In genomic region chr18:24300703-24301102, GRCh38 we compare ENCODE assay signal across 24 cellular contexts.
"Had no signal": no experiment of that assay in that cellular context is flagged by ENCODE, and none has a peak within 500 bp of the region (broad histone marks: within the 10 kb centered on the region; RNA-seq: fewer than 3 reads in every experiment).

No MANE protein-coding gene starts in this region.

- H3K4me3 ChIP-seq: colonic mucosa, esophagus squamous epithelium, left ventricle myocardium inferior, lower lobe of right lung, mucosa of descending colon, pancreas, right lobe of liver, smooth muscle cell, suprapubic skin, transverse colon, upper lobe of right lung, uterus had no signal

- H3K4me1 ChIP-seq: colonic mucosa, esophagus squamous epithelium, left ventricle myocardium inferior, lower lobe of right lung, pancreas, right lobe of liver, suprapubic skin, transverse colon, upper lobe of right lung, uterus had no signal

- H3K27ac ChIP-seq: colonic mucosa, esophagus squamous epithelium, left ventricle myocardium inferior, lower lobe of right lung, neutrophil, pancreas, right lobe of liver, suprapubic skin, transverse colon, upper lobe of right lung, uterus had no signal

- H3K36me3 ChIP-seq: colonic mucosa, pancreas, right lobe of liver, transverse colon, upper lobe of right lung had no signal

- ATAC-seq: left colon; lower lobe of right lung; mucosa of descending colon; natural killer cell treated with Interleukin-12 subunit alpha and Interleukin-12 subunit beta and Interleukin-15 and Interleukin-18, amount 100 ng/mL, for 72 hours; pancreas; right lobe of liver; stimulated activated naive CD8-positive, alpha-beta T cell treated with anti-CD3 and anti-CD28 coated beads, Interleukin-15, amount 100 ng/mL, for 72 hours; upper lobe of right lung had no signal

- H3K27me3 ChIP-seq: colonic mucosa, esophagus squamous epithelium, neutrophil, pancreas, right lobe of liver, suprapubic skin, transverse colon, upper lobe of right lung, uterus had no signal

- DNase-seq: colonic mucosa; effector CD8-positive, alpha-beta T cell; endodermal cell; esophagus squamous epithelium; left colon; left ventricle myocardium inferior; lower lobe of right lung; mucosa of descending colon; naive B cell; pancreas; right lobe of liver; stimulated activated CD4-positive, alpha-beta T cell treated with anti-CD3 and anti-CD28 coated beads, Interleukin-12 subunit alpha, Interleukin-12 subunit beta, amount 100 ng/mL, for 4 hours; stimulated activated CD4-positive, alpha-beta T cell treated with anti-CD3 and anti-CD28 coated beads, Interleukin-1b, Interleukin-23, amount 100 ng/mL, for 48 hours; stimulated activated CD4-positive, alpha-beta T cell treated with anti-CD3 and anti-CD28 coated beads, Interleukin-4, amount 100 ng/mL, for 1 hour; stimulated activated CD8-positive, alpha-beta memory T cell treated with anti-CD3 and anti-CD28 coated beads, Interleukin-4, amount 100 ng/mL, for 48 hours; stimulated activated naive CD4-positive, alpha-beta T cell; stimulated activated naive CD8-positive, alpha-beta T cell treated with anti-CD3 and anti-CD28 coated beads, Interleukin-15, amount 100 ng/mL, for 72 hours; transverse colon; upper lobe of right lung; uterus had no signal

- H3K9me3 ChIP-seq: colonic mucosa, esophagus squamous epithelium, left ventricle myocardium inferior, lower lobe of right lung, mucosa of descending colon, neutrophil, pancreas, right lobe of liver, suprapubic skin, transverse colon, upper lobe of right lung, uterus had no signal
